ENCODE assay signal across 37 cellular contexts in genomic region chr18:34542625-34543024, GRCh38.
"Had no signal": no experiment of that assay in that cellular context is flagged by ENCODE, and none has a peak within 500 bp of the region (broad histone marks: within the 10 kb centered on the region; RNA-seq: fewer than 3 reads in every experiment).

No MANE protein-coding gene starts in this region.

- H3K4me1 ChIP-seq: adrenal gland had no signal

- H3K27ac Mint-ChIP-seq: activated B cell treated with CpG ODN at 0.5 μM for 24 hours; activated CD4-positive, alpha-beta memory T cell treated with anti-CD3 and anti-CD28 coated beads, Interleukin-2, amount 10 ng/mL, durations not matched to agents 7 days and 5 days; activated CD4-positive, alpha-beta T cell treated with anti-CD3 and anti-CD28 coated beads, Interleukin-2, amount 10 ng/mL, durations not matched to agents 24 days and 14 days; activated CD8-positive, alpha-beta memory T cell treated with anti-CD3 and anti-CD28 coated beads, Interleukin-2, amount 10 ng/mL, durations not matched to agents 7 days and 5 days; activated CD8-positive, alpha-beta T cell treated with anti-CD3 and anti-CD28 coated beads, Interleukin-2, amount 10 ng/mL, durations not matched to agents 7 days and 5 days; activated naive CD4-positive, alpha-beta T cell treated with anti-CD3 and anti-CD28 coated beads for 36 hours; activated naive CD4-positive, alpha-beta T cell treated with anti-CD3 and anti-CD28 coated beads, Interleukin-2, amount 50 U/mL, for 72 hours; activated naive CD8-positive, alpha-beta T cell treated with anti-CD3 and anti-CD28 coated beads for 36 hours; activated T-cell treated with anti-CD3 and anti-CD28 coated beads, Interleukin-2, amount 50 U/mL, for 24 hours; activated T-helper 2 cell treated with anti-CD3 and anti-CD28 coated beads, Interferon-gamma antibody, Interleukin-2, Interleukin-4, amounts not matched to agents 10 μg/mL and 5 μg/mL and 100 μg/mL, durations not matched to agents 14 hours and 24 hours and 36 hours; brain; T-helper 1 cell treated with Interleukin-12 subunit alpha and Interleukin-12 subunit beta and Interleukin-4 antibody, amounts not matched to agents 30 μg/mL and 1 μg/mL, for 36 hours; T-helper 2 cell treated with Interferon-gamma antibody and Interleukin-4, amounts not matched to agents 5 μg/mL and 100 μg/mL, for 36 hours had no signal

- H3K4me3 Mint-ChIP-seq: activated B cell treated with CpG ODN at 0.5 μM for 24 hours; activated CD4-positive, alpha-beta memory T cell treated with anti-CD3 and anti-CD28 coated beads, Interleukin-2, amount 10 ng/mL, durations not matched to agents 7 days and 5 days; activated CD4-positive, alpha-beta T cell treated with anti-CD3 and anti-CD28 coated beads, Interleukin-2, amount 10 ng/mL, durations not matched to agents 24 days and 14 days; activated CD8-positive, alpha-beta memory T cell treated with anti-CD3 and anti-CD28 coated beads, Interleukin-2, amount 10 ng/mL, durations not matched to agents 7 days and 5 days; activated CD8-positive, alpha-beta T cell treated with anti-CD3 and anti-CD28 coated beads, Interleukin-2, amount 10 ng/mL, durations not matched to agents 7 days and 5 days; activated naive CD4-positive, alpha-beta T cell treated with anti-CD3 and anti-CD28 coated beads for 36 hours; activated naive CD8-positive, alpha-beta T cell treated with anti-CD3 and anti-CD28 coated beads for 36 hours; activated T-cell treated with anti-CD3 and anti-CD28 coated beads, Interleukin-2, amount 50 U/mL, for 24 hours; brain; central memory CD8-positive, alpha-beta T cell; T-helper 1 cell treated with Interleukin-12 subunit alpha and Interleukin-12 subunit beta and Interleukin-4 antibody, amounts not matched to agents 30 μg/mL and 1 μg/mL, for 36 hours; T-helper 2 cell treated with Interferon-gamma antibody and Interleukin-4, amounts not matched to agents 5 μg/mL and 100 μg/mL, for 36 hours had no signal

- H3K27me3 ChIP-seq: adrenal gland, cardiac muscle cell had no signal

- DNase-seq: activated B cell treated with CpG ODN at 0.5 μM for 24 hours; activated CD4-positive, alpha-beta memory T cell treated with anti-CD3 and anti-CD28 coated beads, Interleukin-2, amount 10 ng/mL, durations not matched to agents 7 days and 5 days; activated CD4-positive, alpha-beta T cell treated with anti-CD3 and anti-CD28 coated beads for 4 hours; activated CD4-positive, alpha-beta T cell treated with anti-CD3 and anti-CD28 coated beads, Interleukin-2, amount 10 ng/mL, durations not matched to agents 24 days and 14 days; activated CD4-positive, alpha-beta T cell treated with anti-CD3 and anti-CD28 coated beads, Interleukin-2, amount 50 U/mL, for 1 hour; activated CD4-positive, alpha-beta T cell treated with anti-CD3 and anti-CD28 coated beads, Interleukin-2, amount 50 U/mL, for 4 hours; activated CD4-positive, CD25-positive, alpha-beta regulatory T cell treated with anti-CD3 and anti-CD28 coated beads, Interleukin-2, amount 50 U/mL, for 72 hours; activated CD8-positive, alpha-beta memory T cell treated with anti-CD3 and anti-CD28 coated beads for 24 hours; activated CD8-positive, alpha-beta memory T cell treated with anti-CD3 and anti-CD28 coated beads, Interleukin-2, amount 10 ng/mL, durations not matched to agents 7 days and 5 days; activated CD8-positive, alpha-beta memory T cell treated with anti-CD3 and anti-CD28 coated beads, Interleukin-2, amount 50 U/mL, for 48 hours; activated CD8-positive, alpha-beta T cell treated with anti-CD3 and anti-CD28 coated beads, Interleukin-2, amount 10 ng/mL, durations not matched to agents 7 days and 5 days; activated effector memory CD4-positive, alpha-beta T cell treated with Interleukin-2 at 50 U/mL for 16 hours; activated gamma-delta T cell; activated naive CD4-positive, alpha-beta T cell treated with anti-CD3 and anti-CD28 coated beads for 36 hours; activated naive CD4-positive, alpha-beta T cell treated with anti-CD3 and anti-CD28 coated beads, Interleukin-2, amount 50 U/mL, for 16 hours; activated naive CD8-positive, alpha-beta T cell treated with anti-CD3 and anti-CD28 coated beads for 36 hours; activated T-cell treated with anti-CD3 and anti-CD28 coated beads, Interleukin-2, amount 50 U/mL, for 24 hours; activated T-cell treated with anti-CD3 and anti-CD28 coated beads, Interleukin-2, amount 50 U/mL, for 48 hours; adrenal gland; amniotic stem cell; aorta; caudate nucleus; cerebellar nuclear complex; T-helper 1 cell; T-helper 2 cell; T-helper 9 cell had no signal

- H3K27me3 Mint-ChIP-seq: activated B cell treated with CpG ODN at 0.5 μM for 24 hours; activated CD4-positive, alpha-beta memory T cell treated with anti-CD3 and anti-CD28 coated beads, Interleukin-2, amount 10 ng/mL, durations not matched to agents 7 days and 5 days; activated CD4-positive, alpha-beta T cell treated with anti-CD3 and anti-CD28 coated beads, Interleukin-2, amount 10 ng/mL, durations not matched to agents 24 days and 14 days; activated CD8-positive, alpha-beta memory T cell treated with anti-CD3 and anti-CD28 coated beads, Interleukin-2, amount 10 ng/mL, durations not matched to agents 7 days and 5 days; activated naive CD8-positive, alpha-beta T cell treated with anti-CD3 and anti-CD28 coated beads for 36 hours; activated T-cell treated with anti-CD3 and anti-CD28 coated beads, Interleukin-2, amount 50 U/mL, for 24 hours; brain; central memory CD8-positive, alpha-beta T cell had no signal

- ATAC-seq: activated CD8-positive, alpha-beta memory T cell treated with anti-CD3 and anti-CD28 coated beads, Interleukin-2, amount 10 ng/mL, durations not matched to agents 7 days and 5 days; activated CD8-positive, alpha-beta T cell treated with anti-CD3 and anti-CD28 coated beads, Interleukin-2, amount 10 ng/mL, durations not matched to agents 7 days and 5 days; activated naive CD4-positive, alpha-beta T cell treated with anti-CD3 and anti-CD28 coated beads, Interleukin-2, amount 50 U/mL, for 72 hours had no signal

- FAIRE-seq: astrocyte, bronchial epithelial cell, TTC549 had no signal

- H3K4me1 Mint-ChIP-seq: activated B cell treated with CpG ODN at 0.5 μM for 24 hours; activated CD4-positive, alpha-beta memory T cell treated with anti-CD3 and anti-CD28 coated beads, Interleukin-2, amount 10 ng/mL, durations not matched to agents 7 days and 5 days; activated CD4-positive, alpha-beta T cell treated with anti-CD3 and anti-CD28 coated beads, Interleukin-2, amount 10 ng/mL, durations not matched to agents 24 days and 14 days; activated CD8-positive, alpha-beta memory T cell treated with anti-CD3 and anti-CD28 coated beads, Interleukin-2, amount 10 ng/mL, durations not matched to agents 7 days and 5 days; activated naive CD8-positive, alpha-beta T cell treated with anti-CD3 and anti-CD28 coated beads for 36 hours; central memory CD8-positive, alpha-beta T cell had no signal

- H3K36me3 Mint-ChIP-seq: activated CD8-positive, alpha-beta memory T cell treated with anti-CD3 and anti-CD28 coated beads, Interleukin-2, amount 10 ng/mL, durations not matched to agents 7 days and 5 days; activated naive CD4-positive, alpha-beta T cell treated with anti-CD3 and anti-CD28 coated beads, Interleukin-2, amount 50 U/mL, for 72 hours; activated naive CD8-positive, alpha-beta T cell treated with anti-CD3 and anti-CD28 coated beads for 36 hours; brain had no signal

- H3K4me3 ChIP-seq: adrenal gland, cardiac muscle cell had no signal

- H3K9me3 ChIP-seq: adrenal gland had no signal

- H3K9me3 Mint-ChIP-seq: activated B cell treated with CpG ODN at 0.5 μM for 24 hours; activated CD4-positive, alpha-beta T cell treated with anti-CD3 and anti-CD28 coated beads, Interleukin-2, amount 10 ng/mL, durations not matched to agents 24 days and 14 days; activated naive CD4-positive, alpha-beta T cell treated with anti-CD3 and anti-CD28 coated beads for 36 hours; activated naive CD8-positive, alpha-beta T cell treated with anti-CD3 and anti-CD28 coated beads for 36 hours; activated T-cell treated with anti-CD3 and anti-CD28 coated beads, Interleukin-2, amount 50 U/mL, for 24 hours; activated T-helper 2 cell treated with anti-CD3 and anti-CD28 coated beads, Interferon-gamma antibody, Interleukin-2, Interleukin-4, amounts not matched to agents 10 μg/mL and 5 μg/mL and 100 μg/mL, durations not matched to agents 14 hours and 24 hours and 36 hours; brain; central memory CD8-positive, alpha-beta T cell; T-helper 1 cell treated with Interleukin-12 subunit alpha and Interleukin-12 subunit beta and Interleukin-4 antibody, amounts not matched to agents 30 μg/mL and 1 μg/mL, for 36 hours; T-helper 2 cell treated with Interferon-gamma antibody and Interleukin-4, amounts not matched to agents 5 μg/mL and 100 μg/mL, for 36 hours had no signal

- H3K36me3 ChIP-seq: adrenal gland, cardiac muscle cell had no signal

- H3K27ac ChIP-seq: adrenal gland, cardiac muscle cell, VCaP had no signal
